ENCODE assay signal across 17 cellular contexts in genomic region chr7:157358753-157359096, GRCh38. TPM values are rescaled to one million over a fixed set of nuclear protein-coding genes. Genes with fewer than 3 reads are reported as not detected.
DNase-seq lines count a peak whose midpoint lies in the region; ATAC-seq, FAIRE-seq and TF ChIP-seq lines count a peak whose summit lies in the region.
"Had no signal": no experiment of that assay in that cellular context is flagged by ENCODE, and none has a peak within 500 bp of the region (broad histone marks: within the 10 kb centered on the region; RNA-seq: fewer than 3 reads in every experiment).

No MANE protein-coding gene starts in this region.

- H3K27ac ChIP-seq in A673 (ENCODE audit: low read depth, low read length, poor library complexity, severe bottlenecking) (peak overlapping the region; percentile 76), RWPE1 (peak overlapping the region; percentile 32; the same call in 1 of the 2 replicates), right cardiac atrium (ENCODE audit: low read length) (peak overlapping the region; percentile 26), adrenal gland (no peak overlapping the region)
- H3K27ac ChIP-seq: body of pancreas, C4-2B, foreskin keratinocyte, WERI-Rb-1 had no signal

- no peak for ATAC-seq in activated CD8-positive, alpha-beta T cell treated with anti-CD3 and anti-CD28 coated beads for 36 hours
- no peak for ATAC-seq in activated CD8-positive, alpha-beta T cell treated with anti-CD3 and anti-CD28 coated beads, Interleukin-2, amount 10 ng/mL, durations not matched to agents 7 days and 5 days
- no peak for ATAC-seq in right cardiac atrium
- ATAC-seq: body of pancreas; stimulated activated memory B cell treated with anti-CD40 and anti-IgM and Interleukin-4, amounts not matched to agents 10 μg/mL and 1 μg/mL and 100 μg/mL, for 72 hours had no signal

- TSS peak; percentile 20 for BruUV-seq in A673 (replicated peaks; lab: Mats Ljungman, UMichigan)

- H3K9me3 Mint-ChIP-seq in activated CD8-positive, alpha-beta T cell treated with anti-CD3 and anti-CD28 coated beads for 36 hours: no peaks in the 10 kb centered on the region
- no peaks in the 10 kb centered on the region for H3K9me3 Mint-ChIP-seq in activated CD8-positive, alpha-beta T cell treated with anti-CD3 and anti-CD28 coated beads, Interleukin-2, amount 10 ng/mL, durations not matched to agents 7 days and 5 days (ENCODE audit: insufficient read depth)

- 64% methylated on average over 4 of the region's 4 CpGs for WGBS in right cardiac atrium
- WGBS in adrenal gland, 4 donors: 74 to 96% (median 90%) methylated on average over 3 to 4 of the region's 4 CpGs

- peaks cover 37% of the 10 kb centered on the region for H3K4me1 ChIP-seq in A673 (ENCODE audit: insufficient read depth, low read length, poor library complexity, severe bottlenecking)
- peaks cover 23% of the 10 kb centered on the region for H3K4me1 ChIP-seq in right cardiac atrium (ENCODE audit: control insufficient read depth, insufficient read depth, low read length)
- H3K4me1 ChIP-seq in adrenal gland (replicated peaks in 1 of 2): peaks cover 15 to 50% of the 10 kb centered on the region in 2 donors

- H3K36me3 ChIP-seq in A673 (ENCODE audit: insufficient read depth, low read length, poor library complexity, severe bottlenecking) (peaks cover 41% of the 10 kb centered on the region), adrenal gland (replicated peaks in 1 of 2) (peaks cover 0 to 40% of the 10 kb centered on the region in 2 donors)

- H3K4me3 Mint-ChIP-seq in activated CD8-positive, alpha-beta T cell treated with anti-CD3 and anti-CD28 coated beads for 36 hours: no peak overlapping the region
- H3K4me3 Mint-ChIP-seq in activated CD8-positive, alpha-beta T cell treated with anti-CD3 and anti-CD28 coated beads, Interleukin-2, amount 10 ng/mL, durations not matched to agents 7 days and 5 days: no peak overlapping the region
- H3K4me3 Mint-ChIP-seq: neural crest cell; stimulated activated memory B cell treated with anti-CD40 and anti-IgM and Interleukin-4, amounts not matched to agents 10 μg/mL and 1 μg/mL and 100 μg/mL, for 72 hours had no signal

- H3K27me3 ChIP-seq in A673 (replicated peaks; ENCODE audit: insufficient read depth, low read depth, low read length, poor library complexity): no peaks in the 10 kb centered on the region
- no peaks in the 10 kb centered on the region for H3K27me3 ChIP-seq in right cardiac atrium (ENCODE audit: control insufficient read depth, insufficient read depth)
- H3K27me3 ChIP-seq in adrenal gland: no peaks in the 10 kb centered on the region
- H3K27me3 ChIP-seq: body of pancreas, foreskin keratinocyte had no signal

- H3K4me1 Mint-ChIP-seq in activated CD8-positive, alpha-beta T cell treated with anti-CD3 and anti-CD28 coated beads for 36 hours (ENCODE audit: low read depth): peaks cover 43% of the 10 kb centered on the region
- H3K4me1 Mint-ChIP-seq in activated CD8-positive, alpha-beta T cell treated with anti-CD3 and anti-CD28 coated beads, Interleukin-2, amount 10 ng/mL, durations not matched to agents 7 days and 5 days (ENCODE audit: low read depth): peaks cover 40% of the 10 kb centered on the region

- H3K27me3 Mint-ChIP-seq in activated CD8-positive, alpha-beta T cell treated with anti-CD3 and anti-CD28 coated beads for 36 hours: no peaks in the 10 kb centered on the region
- no peaks in the 10 kb centered on the region for H3K27me3 Mint-ChIP-seq in activated CD8-positive, alpha-beta T cell treated with anti-CD3 and anti-CD28 coated beads, Interleukin-2, amount 10 ng/mL, durations not matched to agents 7 days and 5 days (ENCODE audit: low read depth)
- H3K27me3 Mint-ChIP-seq: stimulated activated memory B cell treated with anti-CD40 and anti-IgM and Interleukin-4, amounts not matched to agents 10 μg/mL and 1 μg/mL and 100 μg/mL, for 72 hours had no signal

- H3K36me3 Mint-ChIP-seq in activated CD8-positive, alpha-beta T cell treated with anti-CD3 and anti-CD28 coated beads for 36 hours (ENCODE audit: low read depth): peaks cover 44% of the 10 kb centered on the region
- peaks cover 56% of the 10 kb centered on the region for H3K36me3 Mint-ChIP-seq in activated CD8-positive, alpha-beta T cell treated with anti-CD3 and anti-CD28 coated beads, Interleukin-2, amount 10 ng/mL, durations not matched to agents 7 days and 5 days (ENCODE audit: low read depth)

- TF ChIP-seq CTCF in activated CD8-positive, alpha-beta T cell treated with anti-CD3 and anti-CD28 coated beads for 36 hours (IDR thresholded peaks at IDR 0.05): no peak
- TF ChIP-seq CTCF in A673 (conservative IDR thresholded peaks at IDR 0.05; ENCODE audit: low read depth, low read length) (no peak), RWPE1 (conservative IDR thresholded peaks at IDR 0.05; ENCODE audit: low read depth) (no peak), adrenal gland (IDR thresholded peaks at IDR 0.05) (no peak)

- POLR2A ChIA-PET in activated CD8-positive, alpha-beta T cell treated with anti-CD3 and anti-CD28 coated beads for 36 hours (lab: Charles Lee): interaction anchor here (1.0 to 2.1 kb wide), 3 partner anchors 10 to 20 kb away, joined by 3 to 7 read pairs (median 3); no protein-coding TSS in a partner anchor
- POLR2A ChIA-PET in activated CD8-positive, alpha-beta T cell treated with anti-CD3 and anti-CD28 coated beads, Interleukin-2, amount 10 ng/mL, durations not matched to agents 7 days and 5 days (lab: Charles Lee): interaction anchor here (1.2 kb wide), 1 partner anchor 10 kb away, joined by 3 read pairs; no protein-coding TSS in a partner anchor
- POLR2A ChIA-PET in A673 (lab: Charles Lee; ENCODE audit: low non-redundant PET): no interaction called here
- POLR2A ChIA-PET in RWPE1 (lab: Yijun Ruan, JAX; ENCODE audit: low non-redundant PET): no interaction called here

- CTCF ChIA-PET in activated CD8-positive, alpha-beta T cell treated with anti-CD3 and anti-CD28 coated beads for 36 hours (lab: Charles Lee): interaction anchor here (1.5 kb wide), 1 partner anchor 15 kb away, joined by 3 read pairs; no protein-coding TSS in a partner anchor
- CTCF ChIA-PET in activated CD8-positive, alpha-beta T cell treated with anti-CD3 and anti-CD28 coated beads, Interleukin-2, amount 10 ng/mL, durations not matched to agents 7 days and 5 days (lab: Charles Lee): interaction anchor here (1.5 kb wide), 1 partner anchor 20 kb away, joined by 3 read pairs; no protein-coding TSS in a partner anchor
- CTCF ChIA-PET in A673 (lab: Charles Lee): interaction anchor here (1.0 kb wide), 1 partner anchor 36 kb away, joined by 3 read pairs; no protein-coding TSS in a partner anchor
- CTCF ChIA-PET in RWPE1 (lab: Yijun Ruan, JAX): no interaction called here

- no peak for TF ChIP-seq POLR2A in adrenal gland (IDR thresholded peaks at IDR 0.05)
- TF ChIP-seq POLR2A in GM12891 (IDR thresholded peaks at IDR 0.05; ENCODE audit: low read depth, low read length): no peak

- intact Hi-C loops in activated CD8-positive, alpha-beta T cell treated with anti-CD3 and anti-CD28 coated beads for 36 hours (cut with micrococcal nuclease): no loop called here
- intact Hi-C loops in A673 (cut with micrococcal nuclease; ENCODE audit: unreplicated experiment) (no loop called here), right cardiac atrium (cut with DNase I) (no loop called here), adrenal gland (cut with DNase I) (no loop called here)

- DNase-seq in activated CD8-positive, alpha-beta T cell treated with anti-CD3 and anti-CD28 coated beads for 36 hours: no peak
- no peak for DNase-seq in activated CD8-positive, alpha-beta T cell treated with anti-CD3 and anti-CD28 coated beads, Interleukin-2, amount 10 ng/mL, durations not matched to agents 7 days and 5 days
- DNase-seq in A673 (ENCODE audit: low spot score) (peak; percentile 36), RWPE1 (ENCODE audit: low spot score) (no peak), right cardiac atrium (no peak), NCI-H128 (lab: John Stamatoyannopoulos, UW; ENCODE audit: unreplicated experiment) (no peak), adrenal gland (no peak), GM12891 (ENCODE audit: insufficient read length, low spot score) (no peak)
- DNase-seq: activated gamma-delta T cell treated with Interleukin-2 at 50 U/mL for 16 hours, body of pancreas, DMS153, NCI-H1436, WERI-Rb-1 had no signal

- H3K9me3 ChIP-seq in A673 (ENCODE audit: low read depth, low read length, poor library complexity, severe bottlenecking): no peaks in the 10 kb centered on the region
- H3K9me3 ChIP-seq in right cardiac atrium (ENCODE audit: control insufficient read depth, low read length): no peaks in the 10 kb centered on the region
- H3K9me3 ChIP-seq in adrenal gland (replicated peaks in 1 of 3): no peaks in the 10 kb centered on the region
- H3K9me3 ChIP-seq: body of pancreas had no signal

- FAIRE-seq in GM12891 (lab: Jason Lieb, UNC): no peak

- H3K4me3 ChIP-seq in A673 (ENCODE audit: low read depth, low read length, poor library complexity, severe bottlenecking): no peak overlapping the region
- H3K4me3 ChIP-seq in right cardiac atrium (ENCODE audit: low read length): no peak overlapping the region
- H3K4me3 ChIP-seq in adrenal gland: no peak overlapping the region
- H3K4me3 ChIP-seq: body of pancreas had no signal

- H3K27ac Mint-ChIP-seq in activated CD8-positive, alpha-beta T cell treated with anti-CD3 and anti-CD28 coated beads for 36 hours: peak overlapping the region; percentile 86
- H3K27ac Mint-ChIP-seq in activated CD8-positive, alpha-beta T cell treated with anti-CD3 and anti-CD28 coated beads, Interleukin-2, amount 10 ng/mL, durations not matched to agents 7 days and 5 days: no peak overlapping the region

TF ChIP-seq in GM12891, 5 proteins besides CTCF, POLR2A, EP300 and RAD21:
- TF ChIP-seq POU2F2 (IDR thresholded peaks at IDR 0.05; ENCODE audit: low read depth, low read length): no peak
- no peak for TF ChIP-seq SPI1 (IDR thresholded peaks at IDR 0.05; ENCODE audit: low read depth, low read length)
- TF ChIP-seq PAX5 (IDR thresholded peaks at IDR 0.05; ENCODE audit: insufficient read depth, low read length, severe bottlenecking): no peak
- TF ChIP-seq TAF1 (IDR thresholded peaks at IDR 0.05; ENCODE audit: low read depth, low read length): no peak
- TF ChIP-seq POLR2AphosphoS5 (IDR thresholded peaks at IDR 0.05; ENCODE audit: low read depth, low read length): no peak

RNA-seq across cellular contexts. Expression of gene DNAJB6, which starts 21.9 kb away (rescaled TPM):
- total RNA-seq in activated CD8-positive, alpha-beta T cell treated with anti-CD3 and anti-CD28 coated beads for 36 hours: 10 to 100 TPM; 67.8 to 80.6 TPM
- total RNA-seq in activated CD8-positive, alpha-beta T cell treated with anti-CD3 and anti-CD28 coated beads, Interleukin-2, amount 10 ng/mL, durations not matched to agents 7 days and 5 days: 10 to 100 TPM; 69.3 to 74.9 TPM
- total RNA-seq in A673 (2021): 133 and 146 TPM in 2 replicates
- total RNA-seq in right cardiac atrium: 100 to 1,000 TPM; 154 to 183 (median 172) TPM
- 154 TPM for polyA plus RNA-seq in right cardiac atrium
- 100 to 1,000 TPM in 1 of 8 donors, 10 to 100 TPM in 7; 38.4 to 120 (median 79.8) TPM for total RNA-seq in adrenal gland
- polyA plus RNA-seq in adrenal gland: 100 to 1,000 TPM in 1 of 3 donors, 10 to 100 TPM in 2; 58.9 to 195 (median 75.7) TPM
- 60.3 TPM for polyA plus RNA-seq in GM12891 (2012; ENCODE audit: low read depth, missing spikeins)

Comparison
In these comparisons a context has a peak if more than half of its experiments do, and no peak if none do; other contexts are left out.
1. H3K27ac ChIP-seq: peak in A673 (single experiment), RWPE1 (single experiment) and right cardiac atrium (single experiment); none in adrenal gland (0 of 5).
2. POLR2A ChIA-PET loops: an anchor here in activated CD8-positive, alpha-beta T cell treated with anti-CD3 and anti-CD28 coated beads for 36 hours (1.0 to 2.1 kb wide) and activated CD8-positive, alpha-beta T cell treated with anti-CD3 and anti-CD28 coated beads, Interleukin-2, amount 10 ng/mL, durations not matched to agents 7 days and 5 days (1.2 kb wide); none called in A673 and RWPE1.